In the genomic region with DNA sequence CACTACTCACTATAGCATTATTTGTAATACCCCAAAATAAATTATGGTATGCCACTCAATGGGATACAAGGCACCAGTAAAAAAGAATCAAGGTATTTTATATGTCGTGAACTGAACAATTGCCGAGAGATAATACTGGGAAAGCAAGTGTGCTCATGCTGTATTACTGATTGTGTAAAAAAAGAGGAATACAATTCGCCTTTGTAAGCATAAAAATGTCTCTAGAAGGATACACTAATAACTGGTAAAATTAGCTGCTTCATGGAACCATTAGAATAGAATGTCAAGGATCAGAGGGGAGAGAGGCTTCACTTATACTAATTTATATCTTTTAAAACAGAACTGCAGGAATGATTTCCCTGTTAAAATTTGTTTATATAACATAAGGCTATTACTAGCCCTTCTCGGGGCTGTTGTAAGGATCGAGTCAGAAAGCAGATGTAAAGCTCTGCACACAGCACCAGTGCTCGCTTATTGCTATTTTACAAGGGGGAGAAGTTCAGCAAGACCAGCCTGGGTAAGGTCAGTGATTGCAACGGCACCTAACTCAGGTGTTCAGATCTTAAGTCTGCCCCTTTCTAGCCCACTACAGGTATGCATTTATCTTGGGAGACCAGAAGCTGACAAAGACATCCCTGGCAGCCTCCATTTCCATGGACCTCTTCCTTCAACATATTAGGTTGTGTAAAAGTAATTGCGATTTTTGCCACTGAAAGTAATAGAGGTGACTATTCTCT, we compare ENCODE assay signal across 32 cellular contexts.
DNase-seq lines count a peak whose midpoint lies in the region; ATAC-seq, FAIRE-seq and TF ChIP-seq lines count a peak whose summit lies in the region.
"Had no signal": no experiment of that assay in that cellular context is flagged by ENCODE, and none has a peak within 500 bp of the region (broad histone marks: within the 10 kb centered on the region; RNA-seq: fewer than 3 reads in every experiment).

No MANE protein-coding gene starts in this region.

- no peak for TF ChIP-seq EP300 in A549 (IDR thresholded peaks at IDR 0.05)

- no peak overlapping the region for H3K4me3 Mint-ChIP-seq in central memory CD8-positive, alpha-beta T cell
- no peak overlapping the region for H3K4me3 Mint-ChIP-seq in progenitor cell of endocrine pancreas (ENCODE audit: low read depth)
- H3K4me3 Mint-ChIP-seq: activated CD8-positive, alpha-beta T cell treated with anti-CD3 and anti-CD28 coated beads for 36 hours; activated naive CD8-positive, alpha-beta T cell treated with anti-CD3 and anti-CD28 coated beads, Interleukin-2, amount 50 U/mL, for 24 hours; neural progenitor cell; T-helper 2 cell treated with Interferon-gamma antibody and Interleukin-4, amounts not matched to agents 5 μg/mL and 100 μg/mL, for 36 hours had no signal

- no peak for FAIRE-seq in A549 (lab: Jason Lieb, UNC)
- FAIRE-seq: D721Med, HTR-8/SVneo had no signal

- peaks cover 38% of the 10 kb centered on the region for H3K36me3 ChIP-seq in H7 (replicated peaks; ENCODE audit: control insufficient read depth, insufficient read depth, low read length)
- H3K36me3 ChIP-seq: neural progenitor cell, uterus had no signal

- H3K4me3 ChIP-seq in A549 (no peak overlapping the region), H7 (ENCODE audit: insufficient read depth, low read depth, low read length) (no peak overlapping the region)
- H3K4me3 ChIP-seq: body of pancreas, neural progenitor cell, right atrium auricular region, thyroid gland, uterus had no signal

- POLR2A ChIA-PET in A549 (lab: Yijun Ruan, JAX) = no interaction called here

- no peaks in the 10 kb centered on the region for H3K9me3 ChIP-seq in A549
- H3K9me3 ChIP-seq: body of pancreas, right atrium auricular region, thyroid gland, uterus had no signal

- no peak overlapping the region for H3K27ac ChIP-seq in A549
- H3K27ac ChIP-seq: body of pancreas, neural progenitor cell, parathyroid adenoma, thyroid gland, uterus had no signal

- WGBS in A549 (ENCODE audit: missing lambda C conversion rate) = 80% methylated on average over 8 of the region's 8 CpGs

- no peaks in the 10 kb centered on the region for H3K9me3 Mint-ChIP-seq in central memory CD8-positive, alpha-beta T cell
- H3K9me3 Mint-ChIP-seq in progenitor cell of endocrine pancreas (ENCODE audit: low read depth) = no peaks in the 10 kb centered on the region
- H3K9me3 Mint-ChIP-seq: activated CD8-positive, alpha-beta T cell treated with anti-CD3 and anti-CD28 coated beads for 36 hours; activated naive CD8-positive, alpha-beta T cell treated with anti-CD3 and anti-CD28 coated beads, Interleukin-2, amount 50 U/mL, for 24 hours; T-helper 2 cell treated with Interferon-gamma antibody and Interleukin-4, amounts not matched to agents 5 μg/mL and 100 μg/mL, for 36 hours had no signal

- no peaks in the 10 kb centered on the region for H3K4me1 ChIP-seq in A549
- H3K4me1 ChIP-seq: neural progenitor cell, parathyroid adenoma, thyroid gland, uterus had no signal

- ATAC-seq in A549 (no peak), GM19328 (IDR thresholded peaks at IDR 0.05; ENCODE audit: unreplicated experiment) (no peak), esophagus mucosa (no peak)
- ATAC-seq in central memory CD8-positive, alpha-beta T cell (replicated peaks; ENCODE audit: extremely low read depth, poor library complexity, severe bottlenecking) = no peak
- ATAC-seq: activated CD8-positive, alpha-beta T cell treated with anti-CD3 and anti-CD28 coated beads for 36 hours; activated naive CD8-positive, alpha-beta T cell treated with anti-CD3 and anti-CD28 coated beads, Interleukin-2, amount 50 U/mL, for 24 hours; body of pancreas; left colon; stimulated activated naive CD8-positive, alpha-beta T cell treated with anti-CD3 and anti-CD28 coated beads, Interleukin-15, Interleukin-2, amounts not matched to agents 100 U/mL and 50 U/mL, for 24 hours had no signal

- DNase-seq in A549 (ENCODE audit: low read depth in 1 of 2, low spot score in 1 of 2) = no peak
- DNase-seq in H7 = peak; percentile 10
- no peak for DNase-seq in central memory CD8-positive, alpha-beta T cell (ENCODE audit: low spot score in 2 of 2)
- no peak for DNase-seq in progenitor cell of endocrine pancreas (ENCODE audit: low spot score, unreplicated experiment)
- no peak for DNase-seq in mucosa of gallbladder (ENCODE audit: low spot score)
- DNase-seq in ecto neural progenitor cell (ENCODE audit: low spot score) = no peak
- DNase-seq: activated CD8-positive, alpha-beta T cell treated with anti-CD3 and anti-CD28 coated beads for 36 hours; activated effector memory CD4-positive, alpha-beta T cell treated with anti-CD3 and anti-CD28 coated beads, Interleukin-2, amount 50 U/mL, for 16 hours; activated naive CD8-positive, alpha-beta T cell treated with anti-CD3 and anti-CD28 coated beads, Interleukin-2, amount 50 U/mL, for 24 hours; GOT3; hypothalamus; KG1; left colon; mammary epithelial cell; NCI-H1092 treated with DMSO at 0.1 percent for 48 hours; NCI-H187 treated with DMSO at 0.1 percent for 48 hours; NCI-H2171 treated with DMSO at 0.1 percent for 48 hours; NCI-H510A; SIG-M5; stimulated activated CD4-positive, alpha-beta T cell treated with anti-CD3 and anti-CD28 coated beads, Interleukin-1b, Interleukin-23, amount 100 ng/mL, for 48 hours; stimulated activated naive CD8-positive, alpha-beta T cell treated with anti-CD3 and anti-CD28 coated beads, Interleukin-15, Interleukin-2, amounts not matched to agents 100 U/mL and 50 U/mL, for 24 hours; thyroid gland; uterus had no signal

- H3K4me1 Mint-ChIP-seq in central memory CD8-positive, alpha-beta T cell = no peaks in the 10 kb centered on the region
- H3K4me1 Mint-ChIP-seq in progenitor cell of endocrine pancreas (ENCODE audit: low read depth) = no peaks in the 10 kb centered on the region
- H3K4me1 Mint-ChIP-seq: activated naive CD8-positive, alpha-beta T cell treated with anti-CD3 and anti-CD28 coated beads, Interleukin-2, amount 50 U/mL, for 24 hours; neural progenitor cell had no signal

- H3K4me2 ChIP-seq in A549 = no peak overlapping the region
- H3K4me2 ChIP-seq: neural progenitor cell had no signal

- H3K27ac Mint-ChIP-seq in central memory CD8-positive, alpha-beta T cell (ENCODE audit: low read depth) = peak overlapping the region; percentile 44
- H3K27ac Mint-ChIP-seq in progenitor cell of endocrine pancreas = peak overlapping the region; percentile 50
- H3K27ac Mint-ChIP-seq: activated naive CD8-positive, alpha-beta T cell treated with anti-CD3 and anti-CD28 coated beads, Interleukin-2, amount 50 U/mL, for 24 hours; neural progenitor cell; T-helper 2 cell treated with Interferon-gamma antibody and Interleukin-4, amounts not matched to agents 5 μg/mL and 100 μg/mL, for 36 hours had no signal

- H3K27me3 Mint-ChIP-seq in central memory CD8-positive, alpha-beta T cell = no peaks in the 10 kb centered on the region
- H3K27me3 Mint-ChIP-seq in progenitor cell of endocrine pancreas = no peaks in the 10 kb centered on the region
- H3K27me3 Mint-ChIP-seq: activated CD8-positive, alpha-beta T cell treated with anti-CD3 and anti-CD28 coated beads for 36 hours; activated naive CD8-positive, alpha-beta T cell treated with anti-CD3 and anti-CD28 coated beads, Interleukin-2, amount 50 U/mL, for 24 hours had no signal

- peaks cover 51% of the 10 kb centered on the region for H3K36me3 Mint-ChIP-seq in central memory CD8-positive, alpha-beta T cell (ENCODE audit: insufficient read depth)
- H3K36me3 Mint-ChIP-seq in progenitor cell of endocrine pancreas (ENCODE audit: insufficient read depth) = peaks cover 21% of the 10 kb centered on the region

- no peak for TF ChIP-seq RAD21 in A549 (conservative IDR thresholded peaks at IDR 0.05 in 1 of 2, IDR thresholded peaks at IDR 0.05 in 1 of 2)

- H3K27me3 ChIP-seq in H7 (ENCODE audit: control insufficient read depth, insufficient read depth, low read length) = no peaks in the 10 kb centered on the region
- H3K27me3 ChIP-seq: body of pancreas, neural progenitor cell, right atrium auricular region, thyroid gland, uterus had no signal

- CTCF ChIA-PET in A549 (lab: Yijun Ruan, JAX) = interaction anchor here (0.7 to 1.8 kb wide), 3 partner anchors 17 to 141 kb away, joined by 3 to 5 read pairs (median 3); a partner anchor contains a TSS

- no peak for TF ChIP-seq POLR2A in A549 (IDR thresholded peaks at IDR 0.05; ENCODE audit: low read length)

- TF ChIP-seq CTCF in A549 (IDR thresholded peaks at IDR 0.05) (no peak), progenitor cell of endocrine pancreas (IDR thresholded peaks at IDR 0.05; ENCODE audit: unreplicated experiment) (no peak)

TF ChIP-seq in A549, 52 proteins besides CTCF, POLR2A, EP300 and RAD21:
- TF ChIP-seq MAFK (IDR thresholded peaks at IDR 0.05; ENCODE audit: partially characterized antibody) = peak; percentile 41
- TF ChIP-seq NPAS2 (CRISPR knock-in tag; IDR thresholded peaks at IDR 0.05; ENCODE audit: borderline replicate concordance) = no peak
- TF ChIP-seq JUN (IDR thresholded peaks at IDR 0.05) = no peak
- TF ChIP-seq NFE2L2 (conservative IDR thresholded peaks at IDR 0.05; ENCODE audit: low read length) = no peak
- TF ChIP-seq POLR2AphosphoS2 (conservative IDR thresholded peaks at IDR 0.05; ENCODE audit: low read length) = no peak
- TF ChIP-seq HOXB5 (CRISPR knock-in tag; IDR thresholded peaks at IDR 0.05) = no peak
- TF ChIP-seq HDAC2 (IDR thresholded peaks at IDR 0.05) = no peak
- TF ChIP-seq GATA3 (IDR thresholded peaks at IDR 0.05; ENCODE audit: borderline replicate concordance) = no peak
